ENCODE assay signal across 2 cellular contexts in genomic region chr17:32471652-32472051, GRCh38.
TF ChIP-seq lines count a peak whose summit lies in the region.

No MANE protein-coding gene starts in this region.

TF ChIP-seq in A549, 52 proteins besides CTCF, POLR2A, EP300 and RAD21:
- TF ChIP-seq HDAC2 (IDR thresholded peaks at IDR 0.05) (no peak), REST (IDR thresholded peaks at IDR 0.05) (no peak), JUN (IDR thresholded peaks at IDR 0.05) (no peak), E2F6 (IDR thresholded peaks at IDR 0.05; ENCODE audit: borderline replicate concordance, low read depth) (no peak), MAFK (IDR thresholded peaks at IDR 0.05; ENCODE audit: partially characterized antibody) (peak; percentile 84)

TF ChIP-seq in K562, 482 proteins besides CTCF, POLR2A, EP300 and RAD21:
- no peak for TF ChIP-seq ZNF174 (CRISPR knock-in tag; IDR thresholded peaks at IDR 0.05)
- 0 out of 2 replicates have a peak, but pooled peaks have one; percentile 36 for TF ChIP-seq MAFG (tag; conservative IDR thresholded peaks at IDR 0.05)
- no peak for TF ChIP-seq SPI1 (IDR thresholded peaks at IDR 0.05; ENCODE audit: borderline replicate concordance, low read depth, low read length)
- no peak for TF ChIP-seq ZNF696 (CRISPR knock-in tag; conservative IDR thresholded peaks at IDR 0.05)
- no peak for TF ChIP-seq ZNF699 (CRISPR knock-in tag; IDR thresholded peaks at IDR 0.05; ENCODE audit: insufficient replicate concordance)
- TF ChIP-seq C11orf30 (IDR thresholded peaks at IDR 0.05; ENCODE audit: low read depth): peak; percentile 27; the same call in 1 of the 2 replicates
- no peak for TF ChIP-seq SNAPC5 (CRISPR knock-in tag; IDR thresholded peaks at IDR 0.05)
- TF ChIP-seq ZC3H8 (IDR thresholded peaks at IDR 0.05): no peak
- no peak for TF ChIP-seq NFE2L1 (tag; IDR thresholded peaks at IDR 0.05; ENCODE audit: borderline replicate concordance, low read depth)
- peak; percentile 72 for TF ChIP-seq ZNF316 (IDR thresholded peaks at IDR 0.05)
- no peak for TF ChIP-seq NUFIP1 (IDR thresholded peaks at IDR 0.05; ENCODE audit: partially characterized antibody)
- no peak for TF ChIP-seq MCM7 (IDR thresholded peaks at IDR 0.05)
- no peak for TF ChIP-seq CXXC5 (CRISPR knock-in tag; IDR thresholded peaks at IDR 0.05)
